In the genomic region with DNA sequence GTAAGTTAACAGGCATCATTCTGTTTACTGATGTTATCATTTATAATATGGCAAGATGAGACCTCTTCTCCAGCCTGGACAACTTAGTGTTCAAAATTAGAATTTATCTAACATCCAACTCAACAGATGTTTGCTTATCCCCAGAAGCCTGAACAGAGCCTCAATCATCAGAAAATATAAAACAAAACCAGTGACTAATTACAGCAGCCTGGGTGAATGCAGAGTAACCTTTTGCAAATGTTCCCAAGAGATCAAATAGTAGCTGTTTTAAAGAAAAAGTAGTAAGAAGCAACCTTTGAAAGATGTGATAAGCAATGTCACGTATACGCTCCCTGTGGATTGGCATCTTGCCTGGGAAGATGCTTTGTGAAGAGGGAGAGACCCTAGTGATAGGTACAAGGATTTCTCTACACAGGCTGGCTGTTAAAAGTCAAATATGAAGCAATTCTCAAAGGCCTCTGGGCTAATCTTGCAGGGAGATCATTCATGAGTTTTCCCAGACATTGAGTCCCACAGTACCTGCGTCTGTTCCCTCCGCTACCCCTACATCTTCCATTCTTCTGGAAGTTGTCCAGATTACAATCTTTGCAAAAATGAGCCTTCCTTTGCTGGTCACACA, we compare ENCODE assay signal across 19 cellular contexts. TPM values are rescaled to one million over a fixed set of nuclear protein-coding genes. Genes with fewer than 3 reads are reported as not detected.
DNase-seq lines count a peak whose midpoint lies in the region; FAIRE-seq and TF ChIP-seq lines count a peak whose summit lies in the region.
"Had no signal": no experiment of that assay in that cellular context is flagged by ENCODE, and none has a peak within 500 bp of the region (broad histone marks: within the 10 kb centered on the region; RNA-seq: fewer than 3 reads in every experiment).

No MANE protein-coding gene starts in this region.

- peak overlapping the region; percentile 79 for H3K4me3 ChIP-seq in astrocyte (ENCODE audit: insufficient read depth, low read depth, low read length)
- peak overlapping the region; percentile 79 for H3K4me3 ChIP-seq in fibroblast of villous mesenchyme (ENCODE audit: low read depth, low read length)
- peak overlapping the region; percentile 77 for H3K4me3 ChIP-seq in smooth muscle cell
- H3K4me3 ChIP-seq in HAP-1, result no peak overlapping the region
- H3K4me3 ChIP-seq in ascending aorta, result no peak overlapping the region

- no peaks in the 10 kb centered on the region for H3K9me3 ChIP-seq in astrocyte (ENCODE audit: insufficient read depth, low read depth, low read length)
- H3K9me3 ChIP-seq in smooth muscle cell (replicated peaks; ENCODE audit: low read depth), result no peaks in the 10 kb centered on the region
- no peaks in the 10 kb centered on the region for H3K9me3 ChIP-seq in HAP-1
- H3K9me3 ChIP-seq in ascending aorta, result no peaks in the 10 kb centered on the region
- H3K9me3 ChIP-seq: prostate gland had no signal

- peak overlapping the region; percentile 92 for H3K9ac ChIP-seq in astrocyte (ENCODE audit: low read length)
- H3K9ac ChIP-seq in smooth muscle cell (ENCODE audit: low read depth), result peak overlapping the region; percentile 79

- H3K27me3 Mint-ChIP-seq in astrocyte (ENCODE audit: low read depth, unreplicated experiment), result no peaks in the 10 kb centered on the region

- peaks cover 42% of the 10 kb centered on the region for H4K20me1 ChIP-seq in astrocyte (ENCODE audit: insufficient read depth, low read length)
- H4K20me1 ChIP-seq in smooth muscle cell (ENCODE audit: low read depth), result peaks cover 48% of the 10 kb centered on the region

- H3K27ac Mint-ChIP-seq in astrocyte (ENCODE audit: unreplicated experiment), result peak overlapping the region; percentile 16
- H3K27ac Mint-ChIP-seq: activated CD4-positive, alpha-beta T cell treated with anti-CD3 and anti-CD28 coated beads, Interleukin-2, amount 10 ng/mL, durations not matched to agents 7 days and 5 days; dendritic cell treated with granulocyte-macrophage colony-stimulating factor and Interleukin-4, amounts not matched to agents 40 ng/mL and 50 ng/mL, for 4 days; IgD-negative memory B cell; T-helper 17 cell had no signal

- H3K27me3 ChIP-seq in astrocyte (ENCODE audit: insufficient read depth, low read length) (no peaks in the 10 kb centered on the region), smooth muscle cell (ENCODE audit: low read depth) (no peaks in the 10 kb centered on the region), HAP-1 (ENCODE audit: low read depth) (peaks cover 6% of the 10 kb centered on the region), ascending aorta (no peaks in the 10 kb centered on the region)

- H3K9me3 Mint-ChIP-seq in astrocyte (ENCODE audit: unreplicated experiment), result no peaks in the 10 kb centered on the region
- H3K9me3 Mint-ChIP-seq: activated CD4-positive, alpha-beta T cell treated with anti-CD3 and anti-CD28 coated beads, Interleukin-2, amount 10 ng/mL, durations not matched to agents 7 days and 5 days; activated T-cell treated with anti-CD3 and anti-CD28 coated beads, Interleukin-2, amount 50 U/mL, for 4 hours had no signal

- intact Hi-C loops in ascending aorta (cut with DNase I), result loop anchor here (10.0 kb wide), 2 partner anchors 220 to 240 kb away; partner anchors contain the start of gene PSMD6

- H3K4me1 ChIP-seq in astrocyte (ENCODE audit: insufficient read depth, low read length) (peaks cover 46% of the 10 kb centered on the region), smooth muscle cell (ENCODE audit: low read depth) (peaks cover 52% of the 10 kb centered on the region), HAP-1 (no peaks in the 10 kb centered on the region), ascending aorta (peaks cover 6 to 32% of the 10 kb centered on the region in 2 donors)

- peaks cover 29% of the 10 kb centered on the region for H3F3A ChIP-seq in smooth muscle cell (ENCODE audit: low read depth)

- peaks cover 22% of the 10 kb centered on the region for H3K36me3 Mint-ChIP-seq in astrocyte (ENCODE audit: low read depth, unreplicated experiment)
- H3K36me3 Mint-ChIP-seq: IgD-negative memory B cell had no signal

- peak overlapping the region; percentile 97 for H3K4me3 Mint-ChIP-seq in astrocyte (ENCODE audit: unreplicated experiment)
- H3K4me3 Mint-ChIP-seq: activated CD4-positive, alpha-beta T cell treated with anti-CD3 and anti-CD28 coated beads, Interleukin-2, amount 10 ng/mL, durations not matched to agents 7 days and 5 days; activated T-cell treated with anti-CD3 and anti-CD28 coated beads, Interleukin-2, amount 50 U/mL, for 4 hours; dendritic cell treated with granulocyte-macrophage colony-stimulating factor and Interleukin-4, amounts not matched to agents 40 ng/mL and 50 ng/mL, for 4 days; IgD-negative memory B cell; T-helper 17 cell had no signal

- H3K36me3 ChIP-seq in astrocyte (ENCODE audit: insufficient read depth, low read length) (peaks cover 3% of the 10 kb centered on the region), smooth muscle cell (ENCODE audit: low read depth) (no peaks in the 10 kb centered on the region), HAP-1 (replicated peaks) (no peaks in the 10 kb centered on the region), ascending aorta (no peaks in the 10 kb centered on the region)
- H3K36me3 ChIP-seq: prostate gland had no signal

- H3K27ac ChIP-seq in astrocyte (ENCODE audit: low read depth, low read length) (peak overlapping the region; percentile 93), smooth muscle cell (ENCODE audit: low read depth) (peak overlapping the region; percentile 93), ascending aorta (peak overlapping the region in 1 of 2 donors; percentile 81)

- peak overlapping the region; percentile 91 for H3K4me2 ChIP-seq in astrocyte (ENCODE audit: low read length)
- peak overlapping the region; percentile 89 for H3K4me2 ChIP-seq in smooth muscle cell

- 25% methylated on average over 4 of the region's 4 CpGs for WGBS in smooth muscle cell (ENCODE audit: low lambda C conversion rate)

- DNase-seq in HCEC 1CT (peak; percentile 45), astrocyte (ENCODE audit: low read depth) (no peak), fibroblast of villous mesenchyme (ENCODE audit: low read depth) (peak; percentile 86), smooth muscle cell (lab: John Stamatoyannopoulos, UW; ENCODE audit: unreplicated experiment) (no peak), iPS-NIHi7 (ENCODE audit: extremely low spot score) (no peak), NK-92 (lab: John Stamatoyannopoulos, UW; ENCODE audit: unreplicated experiment) (no peak), HAP-1 (ENCODE audit: low spot score in 2 of 2) (no peak), ascending aorta (ENCODE audit: low spot score in 2 of 2) (no peak)
- DNase-seq: activated CD4-positive, alpha-beta T cell treated with anti-CD3 and anti-CD28 coated beads, Interleukin-2, amount 10 ng/mL, durations not matched to agents 7 days and 5 days; activated T-cell treated with anti-CD3 and anti-CD28 coated beads, Interleukin-2, amount 50 U/mL, for 4 hours; kidney; NCI-H1436 treated with DMSO at 0.1 percent for 48 hours; NCI-H510A treated with DMSO at 0.1 percent for 48 hours; T-helper 17 cell had no signal

- in situ Hi-C loops in HAP-1 (cut with MboI; ENCODE audit: low sequenced_read_pairs), result no loop called here

- FAIRE-seq in astrocyte (lab: Jason Lieb, UNC), result peak; percentile 58
- FAIRE-seq: GM12892, urothelium cell line had no signal

- peaks cover 42% of the 10 kb centered on the region for H3K4me1 Mint-ChIP-seq in astrocyte (ENCODE audit: low read depth, unreplicated experiment)
- H3K4me1 Mint-ChIP-seq: activated CD4-positive, alpha-beta T cell treated with anti-CD3 and anti-CD28 coated beads, Interleukin-2, amount 10 ng/mL, durations not matched to agents 7 days and 5 days; IgD-negative memory B cell; T-helper 17 cell had no signal

- H3K79me2 ChIP-seq in astrocyte (ENCODE audit: insufficient read depth, low read length) (peaks cover 81% of the 10 kb centered on the region), smooth muscle cell (ENCODE audit: low read depth) (peaks cover 82% of the 10 kb centered on the region)

- no peak for TF ChIP-seq CTCF in astrocyte (IDR thresholded peaks at IDR 0.05; ENCODE audit: insufficient read depth, low read depth, low read length)
- TF ChIP-seq CTCF in fibroblast of villous mesenchyme (IDR thresholded peaks at IDR 0.05; ENCODE audit: insufficient read depth, low read depth, low read length), result no peak
- no peak for TF ChIP-seq CTCF in smooth muscle cell (IDR thresholded peaks at IDR 0.05; ENCODE audit: borderline replicate concordance, insufficient read depth, poor library complexity, severe bottlenecking)
- no peak for TF ChIP-seq CTCF in ascending aorta (IDR thresholded peaks at IDR 0.05)

- H2AFZ ChIP-seq in astrocyte (ENCODE audit: low read depth, low read length) (no peak overlapping the region), smooth muscle cell (ENCODE audit: low read depth) (no peak overlapping the region)

RNA-seq across cellular contexts. Expression of gene PRICKLE2, which starts 39.3 kb away (rescaled TPM):
- total RNA-seq in astrocyte, result 84.4 and 101 TPM in 2 replicates
- 36.3 and 42.2 TPM in 2 replicates for total RNA-seq in fibroblast of villous mesenchyme
- 49.9 and 68.9 TPM in 2 replicates for total RNA-seq in smooth muscle cell
- polyA plus RNA-seq in smooth muscle cell, result 7.8 and 13.3 TPM in 2 replicates
- 24.7 TPM for total RNA-seq in ascending aorta
- total RNA-seq: activated CD4-positive, alpha-beta T cell treated with anti-CD3 and anti-CD28 coated beads, Interleukin-2, amount 10 ng/mL, durations not matched to agents 7 days and 5 days; activated T-cell treated with anti-CD3 and anti-CD28 coated beads, Interleukin-2, amount 50 U/mL, for 4 hours had no signal

Comparison
In these comparisons a context has a peak if more than half of its experiments do, and no peak if none do; other contexts are left out.
1. DNase-seq: peak in HCEC 1CT (single experiment) and fibroblast of villous mesenchyme (single experiment); none in astrocyte (single experiment), smooth muscle cell (single experiment), iPS-NIHi7 (single experiment), NK-92 (single experiment), HAP-1 (0 of 2) and ascending aorta (0 of 2).
2. H3K4me3 ChIP-seq: peak in astrocyte (single experiment), fibroblast of villous mesenchyme (single experiment) and smooth muscle cell (single experiment); none in HAP-1 (single experiment) and ascending aorta (0 of 2).